Comparison of ENCODE assay signal across 9 cellular contexts in genomic region chr15:72203507-72203837, GRCh38. TPM values are rescaled to one million over a fixed set of nuclear protein-coding genes. Genes with fewer than 3 reads are reported as not detected.
DNase-seq lines count a peak whose midpoint lies in the region; ATAC-seq, FAIRE-seq and TF ChIP-seq lines count a peak whose summit lies in the region.
"Had no signal": no experiment of that assay in that cellular context is flagged by ENCODE, and none has a peak within 500 bp of the region (broad histone marks: within the 10 kb centered on the region; RNA-seq: fewer than 3 reads in every experiment).

No MANE protein-coding gene starts in this region.

- DNase-seq in DMS153 (lab: John Stamatoyannopoulos, UW): peak; percentile 49
- peak; percentile 87 for DNase-seq in RCC 7860 (ENCODE audit: low spot score)
- peak; percentile 95 for DNase-seq in fibroblast of peridontal ligament (ENCODE audit: extremely low read depth)
- no peak for DNase-seq in osteocyte (ENCODE audit: extremely low spot score, unreplicated experiment)
- DNase-seq in effector CD8-positive, alpha-beta T cell (lab: John Stamatoyannopoulos, UW): no peak
- DNase-seq in T-cell: no peak
- no peak for DNase-seq in MM.1S

- no peak for TF ChIP-seq CTCF in osteocyte (IDR thresholded peaks at IDR 0.05)
- TF ChIP-seq CTCF in MM.1S (IDR thresholded peaks at IDR 0.05; ENCODE audit: low read length): no peak

- no peak for ATAC-seq in T-cell (replicated peaks in 1 of 4)
- no peak for ATAC-seq in GM18502 (IDR thresholded peaks at IDR 0.05; ENCODE audit: poor library complexity, unreplicated experiment)

- H3K9me3 Mint-ChIP-seq in osteocyte (ENCODE audit: unreplicated experiment): no peaks in the 10 kb centered on the region
- no peaks in the 10 kb centered on the region for H3K9me3 Mint-ChIP-seq in T-cell
- H3K9me3 Mint-ChIP-seq: stimulated activated naive CD8-positive, alpha-beta T cell treated with anti-CD3 and anti-CD28 coated beads, Interleukin-15, Interleukin-2, amounts not matched to agents 100 ng/mL and 50 ng/mL, for 24 hours had no signal

- H3K9me2 ChIP-seq in MM.1S (replicated peaks; ENCODE audit: insufficient read depth, low read length): no peaks in the 10 kb centered on the region

- H3K27ac ChIP-seq in MM.1S (ENCODE audit: low read length): no peak overlapping the region

- H2AFZ ChIP-seq in MM.1S (ENCODE audit: low read length): no peak overlapping the region

- H3K4me3 Mint-ChIP-seq in osteocyte (ENCODE audit: unreplicated experiment): no peak overlapping the region
- H3K4me3 Mint-ChIP-seq in T-cell: no peak overlapping the region

- peaks cover 10% of the 10 kb centered on the region for H3K79me2 ChIP-seq in MM.1S (ENCODE audit: low read length)

- H3K4me1 Mint-ChIP-seq in osteocyte (ENCODE audit: unreplicated experiment) (peaks cover 2% of the 10 kb centered on the region), T-cell (peaks cover 0 to 3% (median 0%) of the 10 kb centered on the region in 3 donors)

- no peak overlapping the region for H3K4me3 ChIP-seq in MM.1S (ENCODE audit: low read length)

- peaks cover 7% of the 10 kb centered on the region; the same call in 1 of the 2 replicates for H4K20me1 ChIP-seq in MM.1S (ENCODE audit: insufficient read depth, low read length)

- H3K27ac Mint-ChIP-seq in osteocyte (ENCODE audit: unreplicated experiment): peak overlapping the region; percentile 29
- H3K27ac Mint-ChIP-seq in T-cell: no peak overlapping the region

- H3K36me3 ChIP-seq in MM.1S (replicated peaks; ENCODE audit: insufficient read depth, low read length): peaks cover 15% of the 10 kb centered on the region

- H3K9ac ChIP-seq in MM.1S (ENCODE audit: low read length): no peak overlapping the region

- H3K4me1 ChIP-seq in MM.1S (ENCODE audit: low read length): peaks cover 32% of the 10 kb centered on the region

- peaks cover 64% of the 10 kb centered on the region for H3K36me3 Mint-ChIP-seq in osteocyte (ENCODE audit: unreplicated experiment)
- H3K36me3 Mint-ChIP-seq in T-cell: peaks cover 68% of the 10 kb centered on the region

- H3K27me3 ChIP-seq in MM.1S (replicated peaks; ENCODE audit: insufficient read depth, low read length): no peaks in the 10 kb centered on the region

- no peaks in the 10 kb centered on the region for H3K9me3 ChIP-seq in MM.1S (replicated peaks; ENCODE audit: insufficient read depth, low read length)

- H3K27me3 Mint-ChIP-seq in osteocyte (ENCODE audit: unreplicated experiment) (no peaks in the 10 kb centered on the region), T-cell (no peaks in the 10 kb centered on the region)
- H3K27me3 Mint-ChIP-seq: stimulated activated naive CD8-positive, alpha-beta T cell treated with anti-CD3 and anti-CD28 coated beads, Interleukin-15, Interleukin-2, amounts not matched to agents 100 ng/mL and 50 ng/mL, for 24 hours had no signal

- POLR2A ChIA-PET in T-cell (lab: Charles Lee): no interaction called here

- no peak overlapping the region for H3K4me2 ChIP-seq in MM.1S (ENCODE audit: low read depth, low read length)

- peaks cover 42% of the 10 kb centered on the region for H3F3A ChIP-seq in MM.1S (ENCODE audit: insufficient read depth, low read length)

- peak; percentile 74 for FAIRE-seq in RCC 7860 (lab: Jason Lieb, UNC)

- CTCF ChIA-PET in T-cell (lab: Charles Lee): no interaction called here

RNA-seq across cellular contexts. Expression of gene GRAMD2A, which starts 5.9 kb away (rescaled TPM):
- total RNA-seq in osteocyte: 0.47 TPM in 1 of 2 replicates, not detected in the other
- total RNA-seq in T-cell: not detected

RNA-seq across cellular contexts. Expression of gene PKM, which starts 27.5 kb away (rescaled TPM):
- 602 and 617 TPM in 2 replicates for total RNA-seq in osteocyte
- total RNA-seq in T-cell: 100 to 1,000 TPM; 293 to 412 (median 370) TPM

Comparison
In these comparisons a context has a peak if more than half of its experiments do, and no peak if none do; other contexts are left out.
1. DNase-seq: peak in DMS153 (single experiment), RCC 7860 (single experiment) and fibroblast of peridontal ligament (single experiment); none in osteocyte (single experiment), effector CD8-positive, alpha-beta T cell (single experiment), T-cell (0 of 34) and MM.1S (single experiment).